21 cellular contexts compared by ENCODE assay signal in the genomic region with DNA sequence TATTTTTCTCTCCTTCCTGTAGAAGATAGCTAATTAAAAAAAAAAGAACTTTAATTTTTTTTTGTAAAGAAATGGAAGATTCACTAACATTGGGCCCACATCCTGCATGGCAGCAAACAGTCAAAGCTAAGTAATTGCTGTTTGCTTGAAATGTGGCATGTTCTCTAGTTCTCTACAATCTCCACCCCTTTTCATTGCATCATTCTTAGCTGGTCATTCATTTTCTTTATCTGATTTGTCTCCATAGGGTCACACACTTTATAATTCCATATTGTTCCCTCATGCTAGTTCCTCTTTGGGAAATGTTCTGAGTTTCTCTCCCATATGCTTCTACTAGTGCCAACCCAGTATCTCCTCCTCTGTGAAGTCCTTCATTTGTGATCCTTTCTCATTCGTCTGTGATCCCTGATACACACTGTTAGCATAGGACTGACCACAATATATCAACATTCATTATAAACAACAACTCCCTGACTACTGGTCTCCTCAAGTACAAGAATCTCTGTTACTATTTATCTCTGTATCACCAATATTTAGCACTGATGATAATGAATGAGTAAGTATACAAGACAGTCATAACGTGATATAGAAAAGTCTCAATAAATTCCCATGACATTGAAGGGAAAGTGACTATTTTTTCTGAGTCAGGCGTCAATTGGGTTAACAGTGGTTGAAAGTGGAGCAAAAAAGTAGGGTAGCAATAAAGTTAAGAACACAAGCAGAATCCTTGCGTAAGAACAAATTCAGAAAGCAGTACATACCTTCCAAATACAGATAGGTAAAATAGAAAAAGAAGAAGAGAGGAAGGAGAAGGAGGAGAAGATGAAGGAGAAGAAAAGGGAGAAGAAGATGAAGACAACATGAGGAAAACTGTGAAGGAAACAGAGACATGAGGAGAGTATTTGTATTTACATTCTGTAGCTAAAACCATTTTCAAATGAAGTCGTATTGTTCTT. TPM values are rescaled to one million over a fixed set of nuclear protein-coding genes. Genes with fewer than 3 reads are reported as not detected.
DNase-seq lines count a peak whose midpoint lies in the region; ATAC-seq, FAIRE-seq and TF ChIP-seq lines count a peak whose summit lies in the region.
"Had no signal": no experiment of that assay in that cellular context is flagged by ENCODE, and none has a peak within 500 bp of the region (broad histone marks: within the 10 kb centered on the region; RNA-seq: fewer than 3 reads in every experiment).

No MANE protein-coding gene starts in this region.

- H3K4me1 ChIP-seq in CD8-positive, alpha-beta memory T cell (ENCODE audit: insufficient read depth, low read length), result peaks cover 11% of the 10 kb centered on the region
- H3K4me1 ChIP-seq in GM12878 (ENCODE audit: control insufficient read depth, insufficient read depth, low read length) (peaks cover 26% of the 10 kb centered on the region), smooth muscle cell (ENCODE audit: low read depth) (no peaks in the 10 kb centered on the region), Peyer's patch (no peaks in the 10 kb centered on the region)

- DNase-seq in CD8-positive, alpha-beta memory T cell, result no peak
- DNase-seq in GM12891 (ENCODE audit: insufficient read length, low spot score) (no peak), OCI-M1 (lab: John Stamatoyannopoulos, UW) (peak; percentile 95), GM12878 (ENCODE audit: low read depth, low spot score) (no peak), smooth muscle cell (lab: John Stamatoyannopoulos, UW; ENCODE audit: unreplicated experiment) (no peak), Peyer's patch (no peak)
- DNase-seq: activated B cell treated with CpG ODN at 0.5 μM for 24 hours; mesendoderm; NCI-H187 treated with DMSO at 0.1 percent for 48 hours; NCI-H510A treated with DMSO at 0.1 percent for 48 hours; PC-3; stimulated activated CD4-positive, alpha-beta T cell treated with anti-CD3 and anti-CD28 coated beads, Interleukin-2, amount 100 ng/mL, for 24 hours had no signal

- no peak for TF ChIP-seq CTCF in GM12878 (IDR thresholded peaks at IDR 0.05 in 2 of 3, conservative IDR thresholded peaks at IDR 0.05 in 1 of 3; ENCODE audit: control insufficient read depth in 2 of 3, extremely low read depth in 1 of 3, insufficient read depth in 1 of 3, low read depth in 3 of 3, low read length in 3 of 3)
- TF ChIP-seq CTCF in smooth muscle cell (IDR thresholded peaks at IDR 0.05; ENCODE audit: borderline replicate concordance, insufficient read depth, poor library complexity, severe bottlenecking), result no peak
- no peak for TF ChIP-seq CTCF in Peyer's patch (IDR thresholded peaks at IDR 0.05)

- H4K20me1 ChIP-seq in GM12878 (ENCODE audit: control insufficient read depth, insufficient read depth) (no peaks in the 10 kb centered on the region), smooth muscle cell (ENCODE audit: low read depth) (no peaks in the 10 kb centered on the region)

- no peaks in the 10 kb centered on the region for H3F3A ChIP-seq in smooth muscle cell (ENCODE audit: low read depth)

- in situ Hi-C loops in GM12878 (cut with MboI), result no loop called here

- no peaks in the 10 kb centered on the region for H3K36me3 Mint-ChIP-seq in CD8-positive, alpha-beta memory T cell
- H3K36me3 Mint-ChIP-seq: neural progenitor cell had no signal

- no peak overlapping the region for H3K9ac ChIP-seq in GM12878 (ENCODE audit: control insufficient read depth, insufficient read depth, low read length)
- H3K9ac ChIP-seq in smooth muscle cell (ENCODE audit: low read depth), result no peak overlapping the region
- H3K9ac ChIP-seq: neural progenitor cell had no signal

- H3K27ac ChIP-seq in CD8-positive, alpha-beta memory T cell (ENCODE audit: low read depth, low read length), result peak overlapping the region; percentile 10
- H3K27ac ChIP-seq in GM12878 (ENCODE audit: control insufficient read depth, insufficient read depth), result no peak overlapping the region
- H3K27ac ChIP-seq in smooth muscle cell (ENCODE audit: low read depth), result no peak overlapping the region
- no peak overlapping the region for H3K27ac ChIP-seq in Peyer's patch
- H3K27ac ChIP-seq: coronary artery, epithelial cell of prostate, neural progenitor cell, SK-N-MC had no signal

- no peaks in the 10 kb centered on the region for H3K36me3 ChIP-seq in CD8-positive, alpha-beta memory T cell (ENCODE audit: insufficient read depth, low read length)
- H3K36me3 ChIP-seq in GM12878 (ENCODE audit: control insufficient read depth in 2 of 2, insufficient read depth in 2 of 2, low read length in 1 of 2) (no peaks in the 10 kb centered on the region), smooth muscle cell (ENCODE audit: low read depth) (no peaks in the 10 kb centered on the region), Peyer's patch (no peaks in the 10 kb centered on the region)
- H3K36me3 ChIP-seq: neural progenitor cell had no signal

- RAD21 ChIA-PET in GM12878 (lab: Charles Lee; ENCODE audit: unreplicated experiment), result interaction anchor here (0.9 to 4.6 kb wide), 5 partner anchors 10 to 34 kb away, joined by 3 to 61 read pairs (median 23); a partner anchor contains a TSS

- H3K27me3 Mint-ChIP-seq in CD8-positive, alpha-beta memory T cell, result no peaks in the 10 kb centered on the region
- H3K27me3 Mint-ChIP-seq: activated B cell treated with CpG ODN at 0.5 μM for 24 hours, B cell had no signal

- SMC1A ChIA-PET in GM12878 (lab: Charles Lee; ENCODE audit: uncharacterized antibody, unreplicated experiment), result interaction anchor here (1.1 to 4.6 kb wide), 20 partner anchors 10 to 291 kb away, joined by 3 to 44 read pairs (median 4); a partner anchor contains a TSS

- CTCF ChIA-PET in CD8-positive, alpha-beta memory T cell (lab: Charles Lee), result interaction anchor here (1.3 to 2.4 kb wide), 5 partner anchors 9 to 62 kb away, joined by 3 to 10 read pairs (median 4); no protein-coding TSS in a partner anchor
- CTCF ChIA-PET in GM12878 (lab: Yijun Ruan, JAX), result interaction anchor here (0.6 to 4.6 kb wide), 10 partner anchors 8 to 277 kb away, joined by 3 to 53 read pairs (median 4); no protein-coding TSS in a partner anchor

- ATAC-seq in GM12878, result no peak
- no peak for ATAC-seq in GM18907 (IDR thresholded peaks at IDR 0.05; ENCODE audit: unreplicated experiment)
- ATAC-seq: PC-3 had no signal

- TF ChIP-seq RAD21 in GM12878 (IDR thresholded peaks at IDR 0.05; ENCODE audit: insufficient read depth, low read depth, low read length), result no peak

- no TSS peak for BruUV-seq in GM12878 (replicated peaks; lab: Mats Ljungman, UMichigan)

- TF ChIP-seq POLR2A in GM12891 (IDR thresholded peaks at IDR 0.05; ENCODE audit: low read depth, low read length) (no peak), GM12878 (IDR thresholded peaks at IDR 0.05; ENCODE audit: low read depth, low read length) (no peak), Peyer's patch (IDR thresholded peaks at IDR 0.05) (no peak)

- H2AFZ ChIP-seq in GM12878 (ENCODE audit: control insufficient read depth, low read depth, low read length) (peak overlapping the region; percentile 43), smooth muscle cell (ENCODE audit: low read depth) (no peak overlapping the region)
- H2AFZ ChIP-seq: neural progenitor cell had no signal

- FAIRE-seq in GM12891 (lab: Jason Lieb, UNC), result peak; percentile 33
- no peak for FAIRE-seq in GM12878 (lab: Jason Lieb, UNC)
- FAIRE-seq: astrocyte, islet of Langerhans had no signal

- no peak overlapping the region for H3K4me3 Mint-ChIP-seq in CD8-positive, alpha-beta memory T cell
- H3K4me3 Mint-ChIP-seq: activated B cell treated with CpG ODN at 0.5 μM for 24 hours, B cell, neural progenitor cell had no signal

- no peaks in the 10 kb centered on the region for H3K79me2 ChIP-seq in GM12878 (ENCODE audit: control insufficient read depth, insufficient read depth, low read length)
- H3K79me2 ChIP-seq in smooth muscle cell (ENCODE audit: low read depth), result no peaks in the 10 kb centered on the region

- no peaks in the 10 kb centered on the region for H3K9me3 ChIP-seq in CD8-positive, alpha-beta memory T cell (ENCODE audit: low read length)
- H3K9me3 ChIP-seq in GM12878 (replicated peaks; ENCODE audit: control insufficient read depth, insufficient read depth, low read length) (no peaks in the 10 kb centered on the region), smooth muscle cell (replicated peaks; ENCODE audit: low read depth) (no peaks in the 10 kb centered on the region), Peyer's patch (no peaks in the 10 kb centered on the region)

- intact Hi-C loops in GM12878 (cut with micrococcal nuclease; ENCODE audit: unreplicated experiment), result no loop called here

- 32% methylated on average over 5 of the region's 5 CpGs for WGBS in GM12878 (ENCODE audit: insufficient coverage, insufficient replicate concordance, low lambda C conversion rate, missing lambda C conversion rate)
- WGBS in smooth muscle cell (ENCODE audit: low lambda C conversion rate), result 90% methylated on average over 5 of the region's 5 CpGs

- no peaks in the 10 kb centered on the region for H3K27me3 ChIP-seq in CD8-positive, alpha-beta memory T cell (ENCODE audit: insufficient read depth, low read length, poor library complexity, severe bottlenecking)
- H3K27me3 ChIP-seq in GM12878 (replicated peaks in 1 of 2; ENCODE audit: control insufficient read depth in 2 of 2, insufficient read depth in 2 of 2, low read length in 1 of 2) (no peaks in the 10 kb centered on the region), smooth muscle cell (ENCODE audit: low read depth) (no peaks in the 10 kb centered on the region), Peyer's patch (no peaks in the 10 kb centered on the region)
- H3K27me3 ChIP-seq: neural progenitor cell had no signal

- no peak overlapping the region for H3K4me2 ChIP-seq in GM12878 (ENCODE audit: control insufficient read depth, insufficient read depth)
- H3K4me2 ChIP-seq in smooth muscle cell, result no peak overlapping the region
- H3K4me2 ChIP-seq: neural progenitor cell had no signal

- no peak overlapping the region for H3K4me3 ChIP-seq in CD8-positive, alpha-beta memory T cell (ENCODE audit: low read length)
- H3K4me3 ChIP-seq in GM12878, result no peak overlapping the region
- H3K4me3 ChIP-seq in smooth muscle cell, result no peak overlapping the region
- no peak overlapping the region for H3K4me3 ChIP-seq in Peyer's patch
- H3K4me3 ChIP-seq: coronary artery, neural progenitor cell, SK-N-MC had no signal

- H3K27ac Mint-ChIP-seq in CD8-positive, alpha-beta memory T cell, result peak overlapping the region in 3 of 8 donors; percentile 3 to 24 (median 13)
- H3K27ac Mint-ChIP-seq: activated B cell treated with CpG ODN at 0.5 μM for 24 hours, neural progenitor cell had no signal

- H3K9me3 Mint-ChIP-seq in CD8-positive, alpha-beta memory T cell, result peaks cover 0 to 5% (median 0%) of the 10 kb centered on the region in 5 donors
- H3K9me3 Mint-ChIP-seq: activated B cell treated with CpG ODN at 0.5 μM for 24 hours had no signal

- H3K4me1 Mint-ChIP-seq in CD8-positive, alpha-beta memory T cell, result peaks cover 14 to 31% (median 30%) of the 10 kb centered on the region in 3 donors

- no peak for TF ChIP-seq EP300 in GM12878 (IDR thresholded peaks at IDR 0.05; ENCODE audit: borderline replicate concordance in 1 of 2, control insufficient read depth in 1 of 2, low read depth in 2 of 2, low read length in 2 of 2)

- POLR2A ChIA-PET in CD8-positive, alpha-beta memory T cell (lab: Charles Lee), result no interaction called here
- POLR2A ChIA-PET in GM12878 (lab: Charles Lee), result interaction anchor here (1.2 to 3.7 kb wide), 5 partner anchors 10 to 36 kb away, joined by 3 to 24 read pairs (median 8); no protein-coding TSS in a partner anchor

RNA-seq across cellular contexts. Expression of a gene that starts 33.2 kb away (rescaled TPM):
- 10 to 100 TPM; 42.3 to 44.2 TPM for total RNA-seq in CD8-positive, alpha-beta memory T cell
- 1.3 TPM for polyA plus RNA-seq in CD8-positive, alpha-beta memory T cell
- 18.5 TPM for polyA plus RNA-seq in GM12891 (2012; ENCODE audit: low read depth, missing spikeins)
- total RNA-seq in GM12878 (2013; cell fraction: nucleolus; rRNA removed), result 60.0 and 65.9 TPM in 2 replicates
- 16.1 TPM in 2 replicates for total RNA-seq in GM12878 (2014; rRNA removed)
- total RNA-seq in GM12878 (2014; rRNA removed; fragmentation: Illumina TruSeq; extraction: Trizol), result 21.8 and 23.2 TPM in 2 replicates
- total RNA-seq in GM12878 (2021), result 21.3 and 22.4 TPM in 2 replicates
- polyA plus RNA-seq in GM12878 (2011; ENCODE audit: low read depth), result 16.0 TPM
- polyA plus RNA-seq in GM12878 (2011; rRNA removed), result 20.3 and 20.7 TPM in 2 replicates
- polyA plus RNA-seq in GM12878 (2011; cell fraction: cytosol; rRNA removed), result 17.6 and 27.0 TPM in 2 replicates
- 26.4 and 28.1 TPM in 2 replicates for polyA plus RNA-seq in GM12878 (2011; cell fraction: nucleus; rRNA removed)
- polyA plus RNA-seq in GM12878 (2012), result 16.1 and 21.0 TPM in 2 replicates
- 25.2 and 32.5 TPM in 2 replicates for polyA plus RNA-seq in GM12878 (2014; fragmentation: Illumina TruSeq; extraction: Trizol)
- 10 to 100 TPM in 1 of 2 experiments, 1 to 10 TPM in 1; 7.0 to 10.3 TPM for polyA plus RNA-seq in GM12878 (2014; fragmentation: Nextera tagmentation; extraction: Ambion mirVana)
- 15.5 and 17.9 TPM in 2 replicates for polyA plus RNA-seq in GM12878 (2014; rRNA removed)
- polyA plus RNA-seq in GM12878 (2016; fragmentation: Nextera tagmentation; extraction: Ambion mirVana), result 10 to 100 TPM; 24.1 to 29.8 TPM
- polyA minus RNA-seq in GM12878 (2011; rRNA and poly(A)+ RNA removed), result 30.4 and 34.2 TPM in 2 replicates
- polyA minus RNA-seq in GM12878 (2011; cell fraction: cytosol; rRNA and poly(A)+ RNA removed), result 12.0 and 13.7 TPM in 2 replicates
- 34.0 and 50.9 TPM in 2 replicates for polyA minus RNA-seq in GM12878 (2011; cell fraction: nucleus; rRNA and poly(A)+ RNA removed)
- 1.2 TPM in 1 of 2 replicates, not detected in the other for total RNA-seq in smooth muscle cell
- polyA plus RNA-seq in smooth muscle cell, result 0.06 and 0.25 TPM in 2 replicates
- total RNA-seq in Peyer's patch, result 10 to 100 TPM in 3 of 4 donors, 1 to 10 TPM in 1; 10.0 to 47.0 (median 14.7) TPM
- total RNA-seq: astrocyte, renal cortical epithelial cell had no signal
